In the genomic region with DNA sequence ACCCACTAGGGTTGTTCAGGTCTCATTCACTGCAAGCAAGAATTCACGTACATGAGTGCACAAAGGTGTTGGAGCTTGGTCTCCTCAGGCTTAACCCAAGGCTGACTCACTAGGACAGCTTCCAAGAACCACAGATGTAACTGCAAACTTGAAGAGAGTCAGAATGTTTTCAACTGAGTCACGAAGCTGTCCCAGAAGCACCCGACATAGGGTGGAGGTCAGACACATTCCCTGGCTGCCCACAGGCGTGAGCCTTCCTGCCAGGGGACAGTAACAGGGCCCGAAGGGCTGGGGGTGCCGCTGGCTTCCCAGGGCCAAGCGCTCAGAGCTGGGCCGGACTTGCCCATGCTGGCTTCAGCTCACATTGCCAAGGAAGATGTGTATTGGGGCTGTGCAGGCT, we compare ENCODE assay signal across 10 cellular contexts. TPM values are rescaled to one million over a fixed set of nuclear protein-coding genes. Genes with fewer than 3 reads are reported as not detected.
DNase-seq lines count a peak whose midpoint lies in the region; ATAC-seq, FAIRE-seq and TF ChIP-seq lines count a peak whose summit lies in the region.
"Had no signal": no experiment of that assay in that cellular context is flagged by ENCODE, and none has a peak within 500 bp of the region (broad histone marks: within the 10 kb centered on the region; RNA-seq: fewer than 3 reads in every experiment).

No MANE protein-coding gene starts in this region.

- ATAC-seq in Panc1 (peak; percentile 87), pancreas (peak; percentile 31 to 51 (median 40))
- no peak for ATAC-seq in stimulated activated naive CD8-positive, alpha-beta T cell treated with anti-CD3 and anti-CD28 coated beads, Interleukin-15, amount 100 ng/mL, for 72 hours

- H3K4me1 ChIP-seq in Panc1 (ENCODE audit: control insufficient read depth, insufficient read depth, low read length) (peaks cover 41% of the 10 kb centered on the region), esophagus (ENCODE audit: control insufficient read depth in 2 of 2, insufficient read depth in 2 of 2, low read length in 1 of 2) (peaks cover 2 to 12% of the 10 kb centered on the region in 2 donors), pancreas (peaks cover 0 to 6% (median 0%) of the 10 kb centered on the region in 3 donors)

- in situ Hi-C loops in Panc1 (cut with HindIII; ENCODE audit: low pct_unique_long_range_greater_than_20kb, low sequenced_read_pairs), result no loop called here

- peaks cover 5% of the 10 kb centered on the region for H3K36me3 Mint-ChIP-seq in T-helper 2 cell treated with Interferon-gamma antibody and Interleukin-4, amounts not matched to agents 5 μg/mL and 100 μg/mL, for 36 hours (ENCODE audit: low read depth)

- H3K4me3 ChIP-seq in Panc1 (ENCODE audit: low read depth in 2 of 2, low read length in 2 of 2) (no peak overlapping the region), esophagus (ENCODE audit: low read depth in 1 of 2, low read length in 2 of 2) (no peak overlapping the region), pancreas (no peak overlapping the region)

- H3K4me3 Mint-ChIP-seq in T-helper 2 cell treated with Interferon-gamma antibody and Interleukin-4, amounts not matched to agents 5 μg/mL and 100 μg/mL, for 36 hours, result no peak overlapping the region
- no peak overlapping the region for H3K4me3 Mint-ChIP-seq in stimulated activated naive CD8-positive, alpha-beta T cell treated with anti-CD3 and anti-CD28 coated beads, Interleukin-15, amount 100 ng/mL, for 72 hours
- H3K4me3 Mint-ChIP-seq: type B pancreatic cell had no signal

- DNase-seq in AG09319 (ENCODE audit: extremely low read depth, low read depth) (peak; percentile 79), Panc1 (ENCODE audit: low read depth, low spot score) (peak; percentile 81), pancreas (no peak), NCI-H2107 (lab: John Stamatoyannopoulos, UW) (no peak), NCI-H128 (lab: John Stamatoyannopoulos, UW; ENCODE audit: unreplicated experiment) (no peak)
- no peak for DNase-seq in T-helper 2 cell treated with Interferon-gamma antibody and Interleukin-4, amounts not matched to agents 5 μg/mL and 100 μg/mL, for 36 hours (ENCODE audit: low spot score)
- DNase-seq in stimulated activated naive CD8-positive, alpha-beta T cell treated with anti-CD3 and anti-CD28 coated beads, Interleukin-15, amount 100 ng/mL, for 72 hours, result no peak

- no peaks in the 10 kb centered on the region for H3K9me3 Mint-ChIP-seq in T-helper 2 cell treated with Interferon-gamma antibody and Interleukin-4, amounts not matched to agents 5 μg/mL and 100 μg/mL, for 36 hours
- no peaks in the 10 kb centered on the region for H3K9me3 Mint-ChIP-seq in stimulated activated naive CD8-positive, alpha-beta T cell treated with anti-CD3 and anti-CD28 coated beads, Interleukin-15, amount 100 ng/mL, for 72 hours
- H3K9me3 Mint-ChIP-seq: type B pancreatic cell had no signal

- 37 to 62% methylated on average over 8 of the region's 8 CpGs for WGBS in esophagus, 2 donors
- 85 to 88% methylated on average over 8 of the region's 8 CpGs for WGBS in pancreas, 2 donors

- H3K27ac Mint-ChIP-seq in T-helper 2 cell treated with Interferon-gamma antibody and Interleukin-4, amounts not matched to agents 5 μg/mL and 100 μg/mL, for 36 hours, result no peak overlapping the region
- no peak overlapping the region for H3K27ac Mint-ChIP-seq in stimulated activated naive CD8-positive, alpha-beta T cell treated with anti-CD3 and anti-CD28 coated beads, Interleukin-15, amount 100 ng/mL, for 72 hours

- H3K27me3 ChIP-seq in Panc1 (ENCODE audit: control insufficient read depth, insufficient read depth, low read length), result no peaks in the 10 kb centered on the region
- H3K27me3 ChIP-seq in esophagus (ENCODE audit: control insufficient read depth in 1 of 2, insufficient read depth in 2 of 2, low read length in 2 of 2), result no peaks in the 10 kb centered on the region
- H3K27me3 ChIP-seq in pancreas, result no peaks in the 10 kb centered on the region

- H3K36me3 ChIP-seq in Panc1 (ENCODE audit: control insufficient read depth, insufficient read depth, low read length), result peaks cover 1% of the 10 kb centered on the region
- H3K36me3 ChIP-seq in esophagus (ENCODE audit: control insufficient read depth in 2 of 2, insufficient read depth in 2 of 2, low read length in 1 of 2), result peaks cover 0 to 17% of the 10 kb centered on the region in 2 donors
- peaks cover 0 to 10% (median 3%) of the 10 kb centered on the region in 3 donors for H3K36me3 ChIP-seq in pancreas

- H3K9me3 ChIP-seq in Panc1 (ENCODE audit: control insufficient read depth, insufficient read depth, low read depth, low read length) (no peaks in the 10 kb centered on the region), esophagus (ENCODE audit: control insufficient read depth in 2 of 2, insufficient read depth in 1 of 2, low read depth in 1 of 2, low read length in 1 of 2) (no peaks in the 10 kb centered on the region), pancreas (no peaks in the 10 kb centered on the region)

- POLR2A ChIA-PET in Panc1 (lab: Charles Lee), result no interaction called here

- no peaks in the 10 kb centered on the region for H3K27me3 Mint-ChIP-seq in T-helper 2 cell treated with Interferon-gamma antibody and Interleukin-4, amounts not matched to agents 5 μg/mL and 100 μg/mL, for 36 hours (ENCODE audit: low read depth)
- no peaks in the 10 kb centered on the region for H3K27me3 Mint-ChIP-seq in stimulated activated naive CD8-positive, alpha-beta T cell treated with anti-CD3 and anti-CD28 coated beads, Interleukin-15, amount 100 ng/mL, for 72 hours
- H3K27me3 Mint-ChIP-seq: progenitor cell of endocrine pancreas, type B pancreatic cell had no signal

- H3K27ac ChIP-seq in Panc1 (ENCODE audit: low read length) (peak overlapping the region; percentile 67), esophagus (ENCODE audit: low read depth in 2 of 2, low read length in 1 of 2) (peak overlapping the region; percentile 58 to 89), pancreas (no peak overlapping the region)

- intact Hi-C loops in Panc1 (cut with micrococcal nuclease; ENCODE audit: unreplicated experiment), result no loop called here
- intact Hi-C loops in pancreas (cut with DNase I), result no loop called here

- H3K4me1 Mint-ChIP-seq in T-helper 2 cell treated with Interferon-gamma antibody and Interleukin-4, amounts not matched to agents 5 μg/mL and 100 μg/mL, for 36 hours (ENCODE audit: low read depth), result no peaks in the 10 kb centered on the region
- no peaks in the 10 kb centered on the region for H3K4me1 Mint-ChIP-seq in stimulated activated naive CD8-positive, alpha-beta T cell treated with anti-CD3 and anti-CD28 coated beads, Interleukin-15, amount 100 ng/mL, for 72 hours

- no peak for FAIRE-seq in pancreas (lab: Jason Lieb, UNC)

- CTCF ChIA-PET in Panc1 (lab: Charles Lee), result interaction anchor here (0.6 kb wide), 2 partner anchors 42 to 1415 kb away, joined by 3 read pairs; no protein-coding TSS in a partner anchor

- no TSS peak for BruUV-seq in Panc1 (replicated peaks; lab: Mats Ljungman, UMichigan)

- TF ChIP-seq CTCF in AG09319 (IDR thresholded peaks at IDR 0.05; ENCODE audit: low read depth, low read length) (no peak), Panc1 (IDR thresholded peaks at IDR 0.05) (no peak), pancreas (IDR thresholded peaks at IDR 0.05) (no peak)

RNA-seq across cellular contexts. Expression of a gene that starts 14.1 kb away (rescaled TPM):
- total RNA-seq in Panc1 (2021; ENCODE audit: unreplicated experiment), result 45.8 TPM
- polyA plus RNA-seq in Panc1 (2012; ENCODE audit: insufficient read length), result 58.3 TPM
- polyA plus RNA-seq in esophagus, result 1 to 10 TPM; 3.4 to 4.6 TPM
- 10 to 100 TPM in 1 of 6 donors, 1 to 10 TPM in 4, under 1 TPM in 1; 0.79 to 20.8 (median 2.6) TPM for total RNA-seq in pancreas
- polyA plus RNA-seq in pancreas, result 1 to 10 TPM; 4.3 to 4.8 TPM

RNA-seq across cellular contexts. Expression of a gene that starts 39.3 kb away (rescaled TPM):
- total RNA-seq in Panc1 (2021; ENCODE audit: unreplicated experiment), result not detected
- not detected for polyA plus RNA-seq in Panc1 (2012; ENCODE audit: insufficient read length)
- polyA plus RNA-seq in esophagus, result under 1 TPM in 1 of 2 donors, not detected in 1; 0.06 TPM
- total RNA-seq in pancreas, result under 1 TPM in 1 of 6 donors, not detected in 5; 0.84 TPM
- polyA plus RNA-seq in pancreas, result under 1 TPM; 0.21 to 0.65 TPM
- total RNA-seq: progenitor cell of endocrine pancreas had no signal

RNA-seq across cellular contexts. Expression of a gene that starts 52.3 kb away (rescaled TPM):
- 7.1 TPM for total RNA-seq in Panc1 (2021; ENCODE audit: unreplicated experiment)
- 5.9 TPM for polyA plus RNA-seq in Panc1 (2012; ENCODE audit: insufficient read length)
- polyA plus RNA-seq in esophagus, result under 1 TPM; 0.14 to 0.22 TPM
- 1 to 10 TPM in 3 of 6 donors, under 1 TPM in 3; 0.65 to 3.9 (median 1.5) TPM for total RNA-seq in pancreas
- polyA plus RNA-seq in pancreas, result under 1 TPM; 0.28 to 0.46 TPM

Comparison
In these comparisons a context has a peak if more than half of its experiments do, and no peak if none do; other contexts are left out.
1. DNase-seq: peak in AG09319 (single experiment) and Panc1 (single experiment); none in pancreas (0 of 6), NCI-H2107 (single experiment), T-helper 2 cell treated with Interferon-gamma antibody and Interleukin-4, amounts not matched to agents 5 μg/mL and 100 μg/mL, for 36 hours (single experiment), NCI-H128 (single experiment) and stimulated activated naive CD8-positive, alpha-beta T cell treated with anti-CD3 and anti-CD28 coated beads, Interleukin-15, amount 100 ng/mL, for 72 hours (0 of 2).
2. H3K27ac ChIP-seq: peak in Panc1 (single experiment) and esophagus (2 of 2); none in pancreas (0 of 4).